ENCODE assay signal across 24 cellular contexts in the genomic region with DNA sequence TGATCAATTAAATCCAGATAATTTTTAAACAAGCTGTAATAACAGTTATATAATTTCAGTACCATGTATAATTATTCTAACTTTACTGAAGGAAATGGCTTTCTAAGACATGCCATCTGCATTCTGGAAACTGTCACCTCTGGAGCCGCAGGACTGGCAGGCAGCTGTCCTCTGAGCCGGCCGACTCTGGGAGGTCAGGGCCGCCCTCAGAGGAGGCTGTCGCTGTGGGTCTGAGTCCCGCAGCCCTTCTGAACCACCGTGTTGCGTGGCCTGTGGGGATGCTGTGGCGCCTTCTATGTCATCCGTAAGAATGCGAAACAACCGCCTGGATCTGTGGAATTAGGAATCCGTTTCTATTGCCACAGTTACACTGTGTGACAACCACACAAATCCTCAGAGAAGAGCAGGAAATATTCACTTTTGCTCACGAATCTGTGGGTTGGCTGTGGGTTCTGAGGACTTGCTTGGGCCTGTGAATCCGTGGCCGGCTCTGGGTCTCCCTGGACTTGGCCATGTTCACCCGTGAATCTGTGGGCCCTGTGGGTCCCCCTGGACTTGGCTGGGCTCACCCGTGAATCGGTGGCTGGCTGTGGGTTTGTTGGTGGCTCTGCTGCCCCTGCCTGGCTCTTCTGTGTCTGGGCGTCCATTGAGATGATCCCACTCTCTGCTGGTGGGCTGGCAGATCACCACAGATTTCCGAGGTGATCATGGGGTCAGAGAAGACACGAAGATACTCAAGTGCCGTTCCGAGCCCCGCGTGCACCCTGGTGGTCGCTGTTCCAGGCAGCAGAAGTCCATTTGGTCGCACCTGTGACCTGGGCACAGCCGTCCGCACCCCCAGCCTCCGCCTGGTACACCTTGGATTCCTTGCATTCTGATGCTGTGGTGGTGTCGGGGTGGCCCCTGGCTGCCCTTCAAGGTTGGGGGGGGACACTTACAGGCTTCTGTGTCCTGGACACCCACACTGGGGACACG. TPM values are rescaled to one million over a fixed set of nuclear protein-coding genes. Genes with fewer than 3 reads are reported as not detected.
DNase-seq lines count a peak whose midpoint lies in the region; ATAC-seq, FAIRE-seq and TF ChIP-seq lines count a peak whose summit lies in the region.
"Had no signal": no experiment of that assay in that cellular context is flagged by ENCODE, and none has a peak within 500 bp of the region (broad histone marks: within the 10 kb centered on the region; RNA-seq: fewer than 3 reads in every experiment).

No MANE protein-coding gene starts in this region.

- H3K27ac ChIP-seq in kidney (ENCODE audit: low read depth in 2 of 2, low read length in 2 of 2), result no peak overlapping the region
- H3K27ac ChIP-seq: A549; BLaER1 treated with 17β-estradiol and CSF1 and Interleukin-3, amounts not matched to agents 10 nM and 100 nM had no signal

- no peak for ATAC-seq in Right ventricle myocardium superior (ENCODE audit: poor library complexity)
- no peak for ATAC-seq in left cardiac atrium
- ATAC-seq: A549, GM12878, HCT116 had no signal

- H3K4me3 ChIP-seq in kidney (ENCODE audit: low read length in 2 of 2), result no peak overlapping the region
- H3K4me3 ChIP-seq: A549; BLaER1 treated with 17β-estradiol and CSF1 and Interleukin-3, amounts not matched to agents 10 nM and 100 nM; GM12878; GM23338 had no signal

- no peaks in the 10 kb centered on the region for H3K36me3 ChIP-seq in kidney (ENCODE audit: control insufficient read depth in 1 of 2, insufficient read depth in 2 of 2, low read length in 2 of 2)
- H3K36me3 ChIP-seq: BE2C; BLaER1 treated with 17β-estradiol and CSF1 and Interleukin-3, amounts not matched to agents 10 nM and 100 nM had no signal

- intact Hi-C loops in Right ventricle myocardium superior (cut with DNase I) (no loop called here), left cardiac atrium (cut with DNase I) (no loop called here), kidney (cut with DNase I) (no loop called here)

- H3K4me1 ChIP-seq in kidney (ENCODE audit: control insufficient read depth in 1 of 2, insufficient read depth in 1 of 2, low read depth in 1 of 2, low read length in 2 of 2), result peaks cover 0 to 2% of the 10 kb centered on the region in 2 donors
- H3K4me1 ChIP-seq: A549, BE2C had no signal

- no peak for TF ChIP-seq CTCF in kidney (IDR thresholded peaks at IDR 0.05; ENCODE audit: borderline replicate concordance, extremely low read depth, insufficient read depth)

- DNase-seq in NCI-H82 (lab: John Stamatoyannopoulos, UW), result peak; percentile 31
- DNase-seq in NCI-H82 treated with DMSO at 0.1 percent for 48 hours (lab: John Stamatoyannopoulos, UW; ENCODE audit: unreplicated experiment), result no peak
- peak; percentile 23 for DNase-seq in Right ventricle myocardium superior
- DNase-seq in left cardiac atrium, result no peak
- DNase-seq in kidney, result peak; percentile 53
- DNase-seq in NCI-H2107 treated with DMSO at 0.1 percent for 48 hours (lab: John Stamatoyannopoulos, UW; ENCODE audit: unreplicated experiment), result no peak
- DNase-seq: 8988T; ACHN; AML-193; BE2C; CD4-positive, alpha-beta T cell; CD8-positive, alpha-beta memory T cell; DMS 273 treated with DMSO at 0.1 percent for 48 hours; DMS79; EL; GDM1; H9 had no signal

- no peak for FAIRE-seq in kidney (lab: Jason Lieb, UNC)
- FAIRE-seq: A549, D721Med, GM12878 had no signal

- H3K9me3 ChIP-seq in kidney (ENCODE audit: control insufficient read depth in 1 of 2, low read length in 2 of 2), result no peaks in the 10 kb centered on the region
- H3K9me3 ChIP-seq: A549; BE2C; BLaER1 treated with 17β-estradiol and CSF1 and Interleukin-3, amounts not matched to agents 10 nM and 100 nM had no signal

- H3K9ac ChIP-seq in kidney (ENCODE audit: low read length in 2 of 2), result no peak overlapping the region
- H3K9ac ChIP-seq: BLaER1 treated with 17β-estradiol and CSF1 and Interleukin-3, amounts not matched to agents 10 nM and 100 nM had no signal

RNA-seq across cellular contexts. Expression of a gene that starts 17.4 kb away (rescaled TPM):
- not detected for total RNA-seq in Right ventricle myocardium superior
- total RNA-seq in left cardiac atrium, result 1 to 10 TPM; 2.6 to 2.7 TPM
- 20.7 TPM for total RNA-seq in kidney
- polyA plus RNA-seq in kidney (ENCODE audit: insufficient read depth, low read depth, low replicate concordance), result 4.8 TPM
- total RNA-seq: CD4-positive, alpha-beta T cell; GM12878 had no signal
- polyA plus RNA-seq: CD14-positive monocyte; CD8-positive, alpha-beta memory T cell had no signal

Comparison
In these comparisons a context has a peak if more than half of its experiments do, and no peak if none do; other contexts are left out.
1. DNase-seq: peak in NCI-H82 (single experiment), Right ventricle myocardium superior (single experiment) and kidney (single experiment); none in NCI-H82 treated with DMSO at 0.1 percent for 48 hours (single experiment), left cardiac atrium (single experiment) and NCI-H2107 treated with DMSO at 0.1 percent for 48 hours (single experiment).